14 cellular contexts compared by ENCODE assay signal in the genomic region with DNA sequence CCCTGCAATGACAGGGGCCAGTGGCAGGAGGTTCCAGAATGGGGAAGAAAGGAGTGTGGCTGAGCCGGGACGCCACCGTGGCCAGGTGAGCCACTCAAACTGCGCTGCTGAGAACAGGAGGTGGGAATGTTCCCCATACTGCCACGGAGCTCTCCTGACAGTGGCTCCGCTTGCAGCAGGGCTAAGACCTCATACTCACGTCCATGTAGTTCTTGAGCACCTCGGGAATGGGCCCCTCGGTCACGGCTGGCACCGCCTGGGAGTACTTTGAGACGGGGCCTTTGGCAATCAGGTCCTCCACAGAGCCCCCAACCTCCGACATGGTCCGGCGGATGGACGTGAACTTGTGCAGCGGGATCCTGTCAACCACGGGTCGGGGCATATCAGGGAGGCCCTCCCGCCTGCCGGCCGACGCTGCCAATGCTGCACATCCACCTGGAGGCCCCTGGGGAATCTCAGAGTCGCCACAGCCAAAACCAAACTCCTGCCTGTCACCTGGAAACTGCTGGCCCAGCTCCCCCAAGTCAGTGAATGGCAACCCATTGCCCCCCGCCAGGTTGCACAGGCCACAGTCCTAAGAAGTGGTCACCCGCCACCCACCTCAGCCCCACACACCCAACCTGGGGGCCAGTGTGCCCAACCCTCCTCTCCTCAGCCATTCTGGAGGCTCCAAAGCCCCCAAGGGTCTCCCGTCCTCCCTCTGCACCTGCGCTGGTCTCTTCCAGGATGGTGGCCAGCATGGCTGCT. TPM values are rescaled to one million over a fixed set of nuclear protein-coding genes. Genes with fewer than 3 reads are reported as not detected.
DNase-seq lines count a peak whose midpoint lies in the region; ATAC-seq, FAIRE-seq and TF ChIP-seq lines count a peak whose summit lies in the region.
"Had no signal": no experiment of that assay in that cellular context is flagged by ENCODE, and none has a peak within 500 bp of the region (broad histone marks: within the 10 kb centered on the region; RNA-seq: fewer than 3 reads in every experiment).

No MANE protein-coding gene starts in this region.

- ATAC-seq in GM18498 (IDR thresholded peaks at IDR 0.05; ENCODE audit: unreplicated experiment) = no peak

- no peaks in the 10 kb centered on the region for H3K27me3 Mint-ChIP-seq in Calu3 (ENCODE audit: unreplicated experiment)

- no peaks in the 10 kb centered on the region for H3K9me3 Mint-ChIP-seq in Calu3 (ENCODE audit: low read depth, unreplicated experiment)

- H3K9ac ChIP-seq in kidney (ENCODE audit: low read length in 2 of 2) = peak overlapping the region; percentile 57 to 97
- peak overlapping the region; percentile 89 to 97 (median 92) for H3K9ac ChIP-seq in skeletal muscle tissue (ENCODE audit: low read depth in 1 of 3, low read length in 3 of 3)

- H3K36me3 ChIP-seq in kidney (ENCODE audit: control insufficient read depth in 1 of 2, insufficient read depth in 2 of 2, low read length in 2 of 2) = peaks cover 2 to 21% of the 10 kb centered on the region in 2 donors
- peaks cover 23 to 39% (median 24%) of the 10 kb centered on the region in 3 donors for H3K36me3 ChIP-seq in skeletal muscle tissue (ENCODE audit: control insufficient read depth in 3 of 3, insufficient read depth in 3 of 3, low read length in 3 of 3)
- H3K36me3 ChIP-seq in A673 (ENCODE audit: insufficient read depth, low read length, poor library complexity, severe bottlenecking) = no peaks in the 10 kb centered on the region

- H3K4me3 ChIP-seq in kidney (ENCODE audit: low read length in 2 of 2) = peak overlapping the region; percentile 74 to 77
- peak overlapping the region; percentile 80 to 91 (median 86) for H3K4me3 ChIP-seq in skeletal muscle tissue (ENCODE audit: low read length in 3 of 3)
- H3K4me3 ChIP-seq in A673 (ENCODE audit: low read depth, low read length, poor library complexity, severe bottlenecking) = no peak overlapping the region
- H3K4me3 ChIP-seq: SK-N-MC had no signal

- no peak for FAIRE-seq in kidney (lab: Jason Lieb, UNC)
- FAIRE-seq: islet of Langerhans had no signal

- no peaks in the 10 kb centered on the region for H3K27me3 ChIP-seq in skeletal muscle tissue (ENCODE audit: control insufficient read depth in 3 of 3, insufficient read depth in 3 of 3, low read length in 3 of 3)
- H3K27me3 ChIP-seq in A673 (replicated peaks; ENCODE audit: insufficient read depth, low read depth, low read length, poor library complexity) = no peaks in the 10 kb centered on the region

- CTCF ChIA-PET in Calu3 (lab: Charles Lee) (interaction anchor here (1.0 to 1.3 kb wide), 4 partner anchors 16 to 109 kb away, joined by 3 to 5 read pairs (median 4); no protein-coding TSS in a partner anchor), A673 (lab: Charles Lee) (no interaction called here)

- POLR2A ChIA-PET in A673 (lab: Charles Lee; ENCODE audit: low non-redundant PET) = no interaction called here

- BruUV-seq in Calu3 (replicated peaks; lab: Mats Ljungman, UMichigan) = no TSS peak
- BruUV-seq in A673 (replicated peaks; lab: Mats Ljungman, UMichigan) = no TSS peak

- intact Hi-C loops in Calu3 (cut with micrococcal nuclease; ENCODE audit: unreplicated experiment) = loop anchor here (5.0 kb wide), 1 partner anchor 71 kb away; the partner anchor contains the start of gene SYT8
- intact Hi-C loops in kidney (cut with DNase I) = no loop called here
- intact Hi-C loops in A673 (cut with micrococcal nuclease; ENCODE audit: unreplicated experiment) = no loop called here

- no peaks in the 10 kb centered on the region for H3K9me3 ChIP-seq in kidney (ENCODE audit: control insufficient read depth in 1 of 2, low read length in 2 of 2)
- H3K9me3 ChIP-seq in skeletal muscle tissue (ENCODE audit: control insufficient read depth in 3 of 3, low read length in 3 of 3) = no peaks in the 10 kb centered on the region
- no peaks in the 10 kb centered on the region for H3K9me3 ChIP-seq in A673 (ENCODE audit: low read depth, low read length, poor library complexity, severe bottlenecking)

- H3K27ac ChIP-seq in angular gyrus (ENCODE audit: low read depth, low read length) (peak overlapping the region; percentile 96), kidney (ENCODE audit: low read depth in 2 of 2, low read length in 2 of 2) (peak overlapping the region; percentile 95 to 99), skeletal muscle tissue (ENCODE audit: low read depth, low read length) (peak overlapping the region; percentile 96), A673 (ENCODE audit: low read depth, low read length, poor library complexity, severe bottlenecking) (no peak overlapping the region)
- H3K27ac ChIP-seq: SK-N-MC had no signal

- peaks cover 18% of the 10 kb centered on the region for H3K4me1 Mint-ChIP-seq in Calu3 (ENCODE audit: low read depth, unreplicated experiment)

- DNase-seq in Calu3 (no peak), kidney (peak; percentile 84), activated gamma-delta T cell treated with Interleukin-2 at 50 U/mL for 16 hours (no peak), NCI-H1105 treated with DMSO at 0.1 percent for 48 hours (lab: John Stamatoyannopoulos, UW) (no peak), A673 (ENCODE audit: low spot score) (no peak)
- DNase-seq: DMS79; HCEC 1CT; NCI-H2081; stimulated activated CD4-positive, alpha-beta T cell treated with anti-CD3 and anti-CD28 coated beads, Interleukin-15, amount 100 ng/mL, for 24 hours had no signal

- peak overlapping the region; percentile 88 for H3K27ac Mint-ChIP-seq in Calu3 (ENCODE audit: unreplicated experiment)

- peaks cover 63% of the 10 kb centered on the region for H3K36me3 Mint-ChIP-seq in Calu3 (ENCODE audit: insufficient read depth, unreplicated experiment)

- peak overlapping the region; percentile 74 for H3K4me3 Mint-ChIP-seq in Calu3 (ENCODE audit: low read depth, unreplicated experiment)

- TF ChIP-seq CTCF in Calu3 (IDR thresholded peaks at IDR 0.05; ENCODE audit: unreplicated experiment) (no peak), kidney (IDR thresholded peaks at IDR 0.05; ENCODE audit: borderline replicate concordance, extremely low read depth, insufficient read depth) (no peak), A673 (conservative IDR thresholded peaks at IDR 0.05; ENCODE audit: low read depth, low read length) (no peak)

- peaks cover 31 to 68% of the 10 kb centered on the region in 2 donors for H3K4me1 ChIP-seq in kidney (ENCODE audit: control insufficient read depth in 1 of 2, insufficient read depth in 1 of 2, low read depth in 1 of 2, low read length in 2 of 2)
- peaks cover 50 to 76% (median 68%) of the 10 kb centered on the region in 3 donors for H3K4me1 ChIP-seq in skeletal muscle tissue (ENCODE audit: control insufficient read depth in 3 of 3, insufficient read depth in 3 of 3, low read length in 3 of 3)
- no peaks in the 10 kb centered on the region for H3K4me1 ChIP-seq in A673 (ENCODE audit: insufficient read depth, low read length, poor library complexity, severe bottlenecking)

RNA-seq across cellular contexts. Expression of gene CTSD, which starts 2.4 kb away (rescaled TPM):
- 531 and 685 TPM in 2 replicates for total RNA-seq in Calu3 (2022)
- total RNA-seq in kidney = 2,183 TPM
- 2,764 TPM for polyA plus RNA-seq in kidney (ENCODE audit: insufficient read depth, low read depth, low replicate concordance)
- 44.9 TPM for total RNA-seq in skeletal muscle tissue
- total RNA-seq in A673 (2021) = 144 and 159 TPM in 2 replicates

RNA-seq across cellular contexts. Expression of gene IFITM10, which starts 10.9 kb away (rescaled TPM):
- 3.3 and 8.1 TPM in 2 replicates for total RNA-seq in Calu3 (2022)
- 6.4 TPM for total RNA-seq in kidney
- 2.3 TPM for polyA plus RNA-seq in kidney (ENCODE audit: insufficient read depth, low read depth, low replicate concordance)
- total RNA-seq in skeletal muscle tissue = not detected
- total RNA-seq in A673 (2021) = 0.24 TPM in 1 of 2 replicates, not detected in the other
